23 cellular contexts compared by ENCODE assay signal in the genomic region with DNA sequence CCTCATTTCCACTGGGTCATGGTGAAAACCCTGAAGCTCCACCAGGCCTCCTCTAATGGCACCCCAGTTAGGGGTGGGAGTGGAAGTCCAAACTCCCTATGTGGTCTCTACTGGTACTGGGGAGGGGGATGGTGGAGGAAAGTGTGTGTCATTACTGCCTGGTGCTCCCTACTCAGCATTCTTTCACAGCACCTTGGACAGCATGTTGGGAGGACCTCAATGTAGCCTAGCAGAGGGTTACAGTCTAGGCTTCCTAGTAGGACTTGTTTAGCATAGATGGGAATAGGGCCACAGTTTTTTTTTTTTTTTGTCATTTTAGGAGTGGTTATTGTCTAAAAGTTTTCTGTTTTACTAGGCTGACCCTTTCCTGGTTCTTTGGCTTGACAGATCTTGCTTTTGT.
"Had no signal": no experiment of that assay in that cellular context is flagged by ENCODE, and none has a peak within 500 bp of the region (broad histone marks: within the 10 kb centered on the region; RNA-seq: fewer than 3 reads in every experiment).

No MANE protein-coding gene starts in this region.

- H3K27me3 ChIP-seq: brain microvascular endothelial cell, Peyer's patch, SJSA1 had no signal

- H3K4me1 Mint-ChIP-seq: activated B cell treated with CpG ODN at 0.5 μM for 24 hours had no signal

- H3K27ac Mint-ChIP-seq: activated B cell treated with CpG ODN at 0.5 μM for 24 hours; activated CD4-positive, alpha-beta T cell treated with anti-CD3 and anti-CD28 coated beads, Interleukin-2, amount 10 ng/mL, durations not matched to agents 24 days and 14 days; activated naive CD4-positive, alpha-beta T cell treated with anti-CD3 and anti-CD28 coated beads for 36 hours; activated naive CD8-positive, alpha-beta T cell had no signal

- FAIRE-seq: TTC549 had no signal

- H3K4me3 Mint-ChIP-seq: activated B cell treated with CpG ODN at 0.5 μM for 24 hours; activated CD4-positive, alpha-beta T cell treated with anti-CD3 and anti-CD28 coated beads, Interleukin-2, amount 10 ng/mL, durations not matched to agents 24 days and 14 days; activated naive CD4-positive, alpha-beta T cell treated with anti-CD3 and anti-CD28 coated beads for 36 hours; activated naive CD8-positive, alpha-beta T cell had no signal

- DNase-seq: activated B cell treated with CpG ODN at 0.5 μM for 24 hours; activated CD4-positive, alpha-beta T cell treated with anti-CD3 and anti-CD28 coated beads for 1 hour; activated CD4-positive, alpha-beta T cell treated with anti-CD3 and anti-CD28 coated beads, Interleukin-2, amount 10 ng/mL, durations not matched to agents 24 days and 14 days; activated CD4-positive, alpha-beta T cell treated with anti-CD3 and anti-CD28 coated beads, Interleukin-2, amount 50 U/mL, for 48 hours; activated CD8-positive, alpha-beta memory T cell treated with anti-CD3 and anti-CD28 coated beads, Interleukin-2, amount 50 U/mL, for 4 hours; activated gamma-delta T cell; activated naive CD4-positive, alpha-beta T cell treated with anti-CD3 and anti-CD28 coated beads for 36 hours; activated T-cell treated with anti-CD3 and anti-CD28 coated beads, Interleukin-2, amount 50 U/mL, for 1 hour; brain microvascular endothelial cell; cerebellar nuclear complex; NCI-H1048; NCI-H146; NCI-H187 treated with DMSO at 0.1 percent for 48 hours; NCI-H2081 treated with DMSO at 0.1 percent for 48 hours; NCI-H446; NCI-H524; Peyer's patch; SHP77; T1000 had no signal

- H3K27me3 Mint-ChIP-seq: activated B cell treated with CpG ODN at 0.5 μM for 24 hours; activated naive CD8-positive, alpha-beta T cell had no signal

- H3K9me3 ChIP-seq: Peyer's patch, SJSA1 had no signal

- H3K9me3 Mint-ChIP-seq: activated B cell treated with CpG ODN at 0.5 μM for 24 hours; activated CD4-positive, alpha-beta T cell treated with anti-CD3 and anti-CD28 coated beads, Interleukin-2, amount 10 ng/mL, durations not matched to agents 24 days and 14 days; activated naive CD4-positive, alpha-beta T cell treated with anti-CD3 and anti-CD28 coated beads for 36 hours had no signal

- H3K36me3 Mint-ChIP-seq: activated naive CD8-positive, alpha-beta T cell had no signal

- H3K27ac ChIP-seq: brain microvascular endothelial cell, Peyer's patch, RWPE1, SJSA1 had no signal

- H3K4me1 ChIP-seq: Peyer's patch had no signal
